In genomic region chr2:216216951-216217903, GRCh38 we compare ENCODE assay signal across 7 cellular contexts.
A peak's percentile ranks its signal among the peaks of the same experiment; 100 is the strongest.
DNase-seq lines count a peak whose midpoint lies in the region; ATAC-seq, FAIRE-seq and TF ChIP-seq lines count a peak whose summit lies in the region.

No MANE protein-coding gene starts in this region.

- peak overlapping the region; percentile 4 for H3K4me3 Mint-ChIP-seq in astrocyte (ENCODE audit: unreplicated experiment)

- no peak overlapping the region; the same call in 1 of the 2 replicates for H3K4me3 ChIP-seq in GM12865 (ENCODE audit: low read depth, low read length)
- no peak overlapping the region for H3K4me3 ChIP-seq in HUES6 (ENCODE audit: low read depth, low read length)
- no peak overlapping the region for H3K4me3 ChIP-seq in astrocyte (ENCODE audit: insufficient read depth, low read depth, low read length)

- no peak for ATAC-seq in GM18868 (IDR thresholded peaks at IDR 0.05; ENCODE audit: unreplicated experiment)

- no peak overlapping the region for H3K27ac ChIP-seq in HUES6 (ENCODE audit: low read depth, low read length)
- H3K27ac ChIP-seq in astrocyte (ENCODE audit: low read depth, low read length), result peak overlapping the region; percentile 42

- peaks cover 11% of the 10 kb centered on the region; the same call in 1 of the 2 replicates for H3K4me1 ChIP-seq in HUES6 (ENCODE audit: control insufficient read depth, insufficient read depth, low read length)
- H3K4me1 ChIP-seq in astrocyte (ENCODE audit: insufficient read depth, low read length), result peaks cover 31% of the 10 kb centered on the region

- peaks cover 11% of the 10 kb centered on the region for H3K36me3 Mint-ChIP-seq in astrocyte (ENCODE audit: low read depth, unreplicated experiment)

- no peaks in the 10 kb centered on the region for H3K9me3 Mint-ChIP-seq in astrocyte (ENCODE audit: unreplicated experiment)

- H3K27me3 ChIP-seq in HUES6 (ENCODE audit: control insufficient read depth, insufficient read depth, low read length) (no peaks in the 10 kb centered on the region), astrocyte (ENCODE audit: insufficient read depth, low read length) (no peaks in the 10 kb centered on the region)

- H3K9me3 ChIP-seq in HUES6 (ENCODE audit: control insufficient read depth, insufficient read depth, low read depth, low read length) (no peaks in the 10 kb centered on the region), astrocyte (ENCODE audit: insufficient read depth, low read depth, low read length) (no peaks in the 10 kb centered on the region)

- H3K27ac Mint-ChIP-seq in astrocyte (ENCODE audit: unreplicated experiment), result peak overlapping the region; percentile 87

- H3K27me3 Mint-ChIP-seq in astrocyte (ENCODE audit: low read depth, unreplicated experiment), result no peaks in the 10 kb centered on the region

- no peak overlapping the region for H2AFZ ChIP-seq in astrocyte (ENCODE audit: low read depth, low read length)

- H3K4me1 Mint-ChIP-seq in astrocyte (ENCODE audit: low read depth, unreplicated experiment), result peaks cover 37% of the 10 kb centered on the region

- TF ChIP-seq CTCF in GM12865 (IDR thresholded peaks at IDR 0.05; ENCODE audit: insufficient read depth, low read depth, low read length, missing control alignments) (no peak), astrocyte (IDR thresholded peaks at IDR 0.05; ENCODE audit: insufficient read depth, low read depth, low read length) (no peak)

- DNase-seq in GM12865 (ENCODE audit: low read depth) (peak; percentile 53), astrocyte (ENCODE audit: low read depth) (peak; percentile 46), myocyte (ENCODE audit: low read depth) (peak; percentile 28), SKM-1 (lab: John Stamatoyannopoulos, UW; ENCODE audit: unreplicated experiment) (no peak), NCI-H1105 treated with DMSO at 0.1 percent for 48 hours (lab: John Stamatoyannopoulos, UW) (no peak)

- H4K20me1 ChIP-seq in astrocyte (ENCODE audit: insufficient read depth, low read length), result no peaks in the 10 kb centered on the region

- no peak for FAIRE-seq in astrocyte (lab: Jason Lieb, UNC)

- H3K36me3 ChIP-seq in HUES6 (ENCODE audit: control insufficient read depth, insufficient read depth, low read length) (no peaks in the 10 kb centered on the region), astrocyte (ENCODE audit: insufficient read depth, low read length) (peaks cover 1% of the 10 kb centered on the region)

- peak overlapping the region; percentile 65 for H3K4me2 ChIP-seq in astrocyte (ENCODE audit: low read length)

- H3K79me2 ChIP-seq in astrocyte (ENCODE audit: insufficient read depth, low read length), result no peaks in the 10 kb centered on the region

- H3K9ac ChIP-seq in HUES6 (ENCODE audit: low read length) (peak overlapping the region; percentile 0), astrocyte (ENCODE audit: low read length) (peak overlapping the region; percentile 12)

Comparison
In these comparisons a context has a peak if more than half of its experiments do, and no peak if none do; other contexts are left out.
1. DNase-seq: peak in GM12865 (single experiment), astrocyte (single experiment) and myocyte (single experiment); none in SKM-1 (single experiment) and NCI-H1105 treated with DMSO at 0.1 percent for 48 hours (single experiment).